29 cellular contexts compared by ENCODE assay signal in genomic region chr13:85930108-85930507, GRCh38.
"Had no signal": no experiment of that assay in that cellular context is flagged by ENCODE, and none has a peak within 500 bp of the region (broad histone marks: within the 10 kb centered on the region; RNA-seq: fewer than 3 reads in every experiment).

No MANE protein-coding gene starts in this region.

- H3K4me2 ChIP-seq: neural progenitor cell, smooth muscle cell had no signal

- H3K36me3 ChIP-seq: neural progenitor cell, ovary, spleen, suprapubic skin, tibial artery, transverse colon, upper lobe of right lung, uterus had no signal

- H3K27me3 ChIP-seq: neural progenitor cell, ovary, spleen, suprapubic skin, testis, tibial artery, transverse colon, upper lobe of right lung, uterus had no signal

- H3K9ac ChIP-seq: neural progenitor cell, parathyroid adenoma had no signal

- H3K9me3 ChIP-seq: ovary, psoas muscle, testis, upper lobe of right lung, uterus had no signal

- H3K27ac ChIP-seq: neural progenitor cell, ovary, parathyroid adenoma, psoas muscle, skin epidermis, spleen, suprapubic skin, testis, tibial artery, transverse colon, upper lobe of right lung, uterus had no signal

- ATAC-seq: naive thymus-derived CD4-positive, alpha-beta T cell; natural killer cell; psoas muscle; right cardiac atrium; sciatic nerve; stimulated activated memory B cell treated with anti-CD40 and anti-IgM and Interleukin-4, amounts not matched to agents 10 μg/mL and 1 μg/mL and 100 μg/mL, for 72 hours; stimulated activated naive CD8-positive, alpha-beta T cell treated with anti-CD3 and anti-CD28 coated beads, Interleukin-15, amount 100 ng/mL, for 72 hours; stimulated activated naive CD8-positive, alpha-beta T cell treated with anti-CD3 and anti-CD28 coated beads, Interleukin-15, Interleukin-2, amounts not matched to agents 100 U/mL and 50 U/mL, for 24 hours; upper lobe of right lung had no signal

- H2AFZ ChIP-seq: neural progenitor cell, parathyroid adenoma had no signal

- DNase-seq: naive thymus-derived CD4-positive, alpha-beta T cell; natural killer cell; occipital lobe; ovary; posterior cingulate gyrus; psoas muscle; right cardiac atrium; spleen; stimulated activated CD4-positive, alpha-beta T cell treated with anti-CD3 and anti-CD28 coated beads, Interleukin-12 subunit alpha, Interleukin-12 subunit beta, amount 100 ng/mL, for 4 hours; stimulated activated CD4-positive, alpha-beta T cell treated with anti-CD3 and anti-CD28 coated beads, Interleukin-1b, Interleukin-23, amount 100 ng/mL, for 48 hours; stimulated activated CD4-positive, alpha-beta T cell treated with anti-CD3 and anti-CD28 coated beads, Interleukin-4, amount 100 ng/mL, for 1 hour; stimulated activated CD4-positive, alpha-beta T cell treated with anti-CD3 and anti-CD28 coated beads, Interleukin-4, amount 100 ng/mL, for 4 hours; stimulated activated CD8-positive, alpha-beta memory T cell treated with anti-CD3 and anti-CD28 coated beads, Interleukin-4, amount 100 ng/mL, for 48 hours; stimulated activated naive CD4-positive, alpha-beta T cell; stimulated activated naive CD8-positive, alpha-beta T cell treated with anti-CD3 and anti-CD28 coated beads, Interleukin-15, amount 100 ng/mL, for 72 hours; stimulated activated naive CD8-positive, alpha-beta T cell treated with anti-CD3 and anti-CD28 coated beads, Interleukin-15, Interleukin-2, amounts not matched to agents 100 U/mL and 50 U/mL, for 24 hours; substantia nigra; testis; tibial artery; transverse colon; upper lobe of right lung; uterus had no signal

- H3K79me2 ChIP-seq: parathyroid adenoma had no signal

- H3K4me1 ChIP-seq: neural progenitor cell, parathyroid adenoma, psoas muscle, spleen, suprapubic skin, testis, tibial artery, transverse colon, upper lobe of right lung, uterus had no signal

- H3K4me3 ChIP-seq: neural progenitor cell, ovary, psoas muscle, skin epidermis, smooth muscle cell, spleen, suprapubic skin, testis, tibial artery, transverse colon, upper lobe of right lung, uterus had no signal
